ENCODE assay signal across 2 cellular contexts in the genomic region with DNA sequence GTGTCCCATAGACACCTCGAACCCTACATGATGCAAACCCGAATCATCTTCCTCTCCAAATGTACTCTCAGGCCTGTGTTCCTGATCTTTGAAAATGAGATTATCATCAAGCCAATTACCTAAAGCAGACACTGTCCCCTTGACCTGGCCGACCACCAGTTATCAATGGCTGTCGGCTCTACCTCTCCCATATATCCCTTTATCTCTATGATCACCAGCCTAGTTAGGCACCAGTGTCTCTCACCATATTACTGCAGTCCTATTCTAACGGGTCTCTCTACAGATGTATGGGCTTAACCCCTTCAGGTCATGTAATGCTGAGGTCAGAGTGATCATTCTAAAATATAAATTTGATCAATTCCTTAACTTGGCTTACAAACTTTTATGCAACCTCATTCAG.
TF ChIP-seq lines count a peak whose summit lies in the region.

No MANE protein-coding gene starts in this region.

TF ChIP-seq in SK-N-SH, 30 proteins besides CTCF, POLR2A, EP300 and RAD21 (continued from another document):
- TF ChIP-seq, protein P1, sequence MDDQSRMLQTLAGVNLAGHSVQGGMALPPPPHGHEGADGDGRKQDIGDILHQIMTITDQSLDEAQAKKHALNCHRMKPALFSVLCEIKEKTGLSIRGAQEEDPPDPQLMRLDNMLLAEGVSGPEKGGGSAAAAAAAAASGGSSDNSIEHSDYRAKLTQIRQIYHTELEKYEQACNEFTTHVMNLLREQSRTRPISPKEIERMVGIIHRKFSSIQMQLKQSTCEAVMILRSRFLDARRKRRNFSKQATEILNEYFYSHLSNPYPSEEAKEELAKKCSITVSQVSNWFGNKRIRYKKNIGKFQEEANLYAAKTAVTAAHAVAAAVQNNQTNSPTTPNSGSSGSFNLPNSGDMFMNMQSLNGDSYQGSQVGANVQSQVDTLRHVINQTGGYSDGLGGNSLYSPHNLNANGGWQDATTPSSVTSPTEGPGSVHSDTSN (IDR thresholded peaks at IDR 0.05), result no peak
- TF ChIP-seq, protein P2, sequence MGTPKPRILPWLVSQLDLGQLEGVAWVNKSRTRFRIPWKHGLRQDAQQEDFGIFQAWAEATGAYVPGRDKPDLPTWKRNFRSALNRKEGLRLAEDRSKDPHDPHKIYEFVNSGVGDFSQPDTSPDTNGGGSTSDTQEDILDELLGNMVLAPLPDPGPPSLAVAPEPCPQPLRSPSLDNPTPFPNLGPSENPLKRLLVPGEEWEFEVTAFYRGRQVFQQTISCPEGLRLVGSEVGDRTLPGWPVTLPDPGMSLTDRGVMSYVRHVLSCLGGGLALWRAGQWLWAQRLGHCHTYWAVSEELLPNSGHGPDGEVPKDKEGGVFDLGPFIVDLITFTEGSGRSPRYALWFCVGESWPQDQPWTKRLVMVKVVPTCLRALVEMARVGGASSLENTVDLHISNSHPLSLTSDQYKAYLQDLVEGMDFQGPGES (IDR thresholded peaks at IDR 0.05; ENCODE audit: low read depth, low read length), result no peak
TF ChIP-seq in SK-N-SH: peak in this region for 1.

TF ChIP-seq in SK-N-SH treated with all-trans-retinoic acid at 6 μM for 48 hours, 23 proteins besides CTCF, POLR2A, EP300 and RAD21 (continued from another document):
- TF ChIP-seq, protein P3, sequence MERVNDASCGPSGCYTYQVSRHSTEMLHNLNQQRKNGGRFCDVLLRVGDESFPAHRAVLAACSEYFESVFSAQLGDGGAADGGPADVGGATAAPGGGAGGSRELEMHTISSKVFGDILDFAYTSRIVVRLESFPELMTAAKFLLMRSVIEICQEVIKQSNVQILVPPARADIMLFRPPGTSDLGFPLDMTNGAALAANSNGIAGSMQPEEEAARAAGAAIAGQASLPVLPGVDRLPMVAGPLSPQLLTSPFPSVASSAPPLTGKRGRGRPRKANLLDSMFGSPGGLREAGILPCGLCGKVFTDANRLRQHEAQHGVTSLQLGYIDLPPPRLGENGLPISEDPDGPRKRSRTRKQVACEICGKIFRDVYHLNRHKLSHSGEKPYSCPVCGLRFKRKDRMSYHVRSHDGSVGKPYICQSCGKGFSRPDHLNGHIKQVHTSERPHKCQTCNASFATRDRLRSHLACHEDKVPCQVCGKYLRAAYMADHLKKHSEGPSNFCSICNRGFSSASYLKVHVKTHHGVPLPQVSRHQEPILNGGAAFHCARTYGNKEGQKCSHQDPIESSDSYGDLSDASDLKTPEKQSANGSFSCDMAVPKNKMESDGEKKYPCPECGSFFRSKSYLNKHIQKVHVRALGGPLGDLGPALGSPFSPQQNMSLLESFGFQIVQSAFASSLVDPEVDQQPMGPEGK (CRISPR knock-in tag; IDR thresholded peaks at IDR 0.05; ENCODE audit: borderline replicate concordance), result no peak
- TF ChIP-seq, protein P4, sequence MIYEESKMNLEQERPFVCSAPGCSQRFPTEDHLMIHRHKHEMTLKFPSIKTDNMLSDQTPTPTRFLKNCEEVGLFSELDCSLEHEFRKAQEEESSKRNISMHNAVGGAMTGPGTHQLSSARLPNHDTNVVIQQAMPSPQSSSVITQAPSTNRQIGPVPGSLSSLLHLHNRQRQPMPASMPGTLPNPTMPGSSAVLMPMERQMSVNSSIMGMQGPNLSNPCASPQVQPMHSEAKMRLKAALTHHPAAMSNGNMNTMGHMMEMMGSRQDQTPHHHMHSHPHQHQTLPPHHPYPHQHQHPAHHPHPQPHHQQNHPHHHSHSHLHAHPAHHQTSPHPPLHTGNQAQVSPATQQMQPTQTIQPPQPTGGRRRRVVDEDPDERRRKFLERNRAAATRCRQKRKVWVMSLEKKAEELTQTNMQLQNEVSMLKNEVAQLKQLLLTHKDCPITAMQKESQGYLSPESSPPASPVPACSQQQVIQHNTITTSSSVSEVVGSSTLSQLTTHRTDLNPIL (CRISPR knock-in tag; IDR thresholded peaks at IDR 0.05; ENCODE audit: low read depth), result no peak
- TF ChIP-seq ESRRG (CRISPR knock-in tag; IDR thresholded peaks at IDR 0.05) (no peak), OSR1 (CRISPR knock-in tag; IDR thresholded peaks at IDR 0.05) (no peak), ZC3H10 (CRISPR knock-in tag; IDR thresholded peaks at IDR 0.05) (no peak), ZFP3 (CRISPR knock-in tag; IDR thresholded peaks at IDR 0.05) (no peak)
- TF ChIP-seq, protein P5, sequence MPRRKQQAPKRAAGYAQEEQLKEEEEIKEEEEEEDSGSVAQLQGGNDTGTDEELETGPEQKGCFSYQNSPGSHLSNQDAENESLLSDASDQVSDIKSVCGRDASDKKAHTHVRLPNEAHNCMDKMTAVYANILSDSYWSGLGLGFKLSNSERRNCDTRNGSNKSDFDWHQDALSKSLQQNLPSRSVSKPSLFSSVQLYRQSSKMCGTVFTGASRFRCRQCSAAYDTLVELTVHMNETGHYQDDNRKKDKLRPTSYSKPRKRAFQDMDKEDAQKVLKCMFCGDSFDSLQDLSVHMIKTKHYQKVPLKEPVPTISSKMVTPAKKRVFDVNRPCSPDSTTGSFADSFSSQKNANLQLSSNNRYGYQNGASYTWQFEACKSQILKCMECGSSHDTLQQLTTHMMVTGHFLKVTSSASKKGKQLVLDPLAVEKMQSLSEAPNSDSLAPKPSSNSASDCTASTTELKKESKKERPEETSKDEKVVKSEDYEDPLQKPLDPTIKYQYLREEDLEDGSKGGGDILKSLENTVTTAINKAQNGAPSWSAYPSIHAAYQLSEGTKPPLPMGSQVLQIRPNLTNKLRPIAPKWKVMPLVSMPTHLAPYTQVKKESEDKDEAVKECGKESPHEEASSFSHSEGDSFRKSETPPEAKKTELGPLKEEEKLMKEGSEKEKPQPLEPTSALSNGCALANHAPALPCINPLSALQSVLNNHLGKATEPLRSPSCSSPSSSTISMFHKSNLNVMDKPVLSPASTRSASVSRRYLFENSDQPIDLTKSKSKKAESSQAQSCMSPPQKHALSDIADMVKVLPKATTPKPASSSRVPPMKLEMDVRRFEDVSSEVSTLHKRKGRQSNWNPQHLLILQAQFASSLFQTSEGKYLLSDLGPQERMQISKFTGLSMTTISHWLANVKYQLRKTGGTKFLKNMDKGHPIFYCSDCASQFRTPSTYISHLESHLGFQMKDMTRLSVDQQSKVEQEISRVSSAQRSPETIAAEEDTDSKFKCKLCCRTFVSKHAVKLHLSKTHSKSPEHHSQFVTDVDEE (CRISPR knock-in tag; IDR thresholded peaks at IDR 0.05), result no peak
